ENCODE assay signal across 2 cellular contexts in genomic region chr1:43067856-43068751, GRCh38.
TF ChIP-seq lines count a peak whose summit lies in the region.

No MANE protein-coding gene starts in this region.

TF ChIP-seq in SK-N-SH, 30 proteins besides CTCF, POLR2A, EP300 and RAD21 (continued from another document):
- TF ChIP-seq REST (IDR thresholded peaks at IDR 0.05; ENCODE audit: low read depth, low read length), result no peak
- no peak for TF ChIP-seq GABPA (IDR thresholded peaks at IDR 0.05; ENCODE audit: low read depth)
- TF ChIP-seq FOXM1 (IDR thresholded peaks at IDR 0.05; ENCODE audit: low read depth), result no peak
- TF ChIP-seq RXRA (IDR thresholded peaks at IDR 0.05; ENCODE audit: borderline replicate concordance, low read depth), result no peak
- no peak for TF ChIP-seq EZH2phosphoT487 (IDR thresholded peaks at IDR 0.05; ENCODE audit: borderline replicate concordance, low read depth)
- TF ChIP-seq MEF2A (IDR thresholded peaks at IDR 0.05; ENCODE audit: borderline replicate concordance, low read depth), result no peak
- TF ChIP-seq MAX (IDR thresholded peaks at IDR 0.05; ENCODE audit: low read depth), result no peak
- TF ChIP-seq USF1 (IDR thresholded peaks at IDR 0.05; ENCODE audit: borderline replicate concordance, low read depth), result no peak
- no peak for TF ChIP-seq TCF12 (IDR thresholded peaks at IDR 0.05)
- no peak for TF ChIP-seq USF2 (IDR thresholded peaks at IDR 0.05; ENCODE audit: borderline replicate concordance, low read depth, low read length)
- no peak for TF ChIP-seq NRF1 (IDR thresholded peaks at IDR 0.05; ENCODE audit: low read depth, low read length)
- no peak for TF ChIP-seq ZBTB33 (IDR thresholded peaks at IDR 0.05; ENCODE audit: borderline replicate concordance, low read depth)
- TF ChIP-seq SIN3A (IDR thresholded peaks at IDR 0.05; ENCODE audit: borderline replicate concordance, low read depth, low read length), result no peak

TF ChIP-seq in SK-N-SH treated with all-trans-retinoic acid at 6 μM for 48 hours, 23 proteins besides CTCF, POLR2A, EP300 and RAD21 (continued from another document):
- TF ChIP-seq PPARA (CRISPR knock-in tag; IDR thresholded peaks at IDR 0.05; ENCODE audit: borderline replicate concordance), result no peak
- no peak for TF ChIP-seq OSR1 (CRISPR knock-in tag; IDR thresholded peaks at IDR 0.05)
- no peak for TF ChIP-seq RARB (CRISPR knock-in tag; IDR thresholded peaks at IDR 0.05)
- TF ChIP-seq CSRNP3 (CRISPR knock-in tag; IDR thresholded peaks at IDR 0.05), result no peak
- TF ChIP-seq ZC3H10 (CRISPR knock-in tag; IDR thresholded peaks at IDR 0.05), result no peak
- no peak for TF ChIP-seq CSDC2 (CRISPR knock-in tag; IDR thresholded peaks at IDR 0.05)
- no peak for TF ChIP-seq GLIS3 (CRISPR knock-in tag; IDR thresholded peaks at IDR 0.05)
- no peak for TF ChIP-seq CREB5 (CRISPR knock-in tag; IDR thresholded peaks at IDR 0.05; ENCODE audit: low read depth)
- no peak for TF ChIP-seq ESRRG (CRISPR knock-in tag; IDR thresholded peaks at IDR 0.05)
- no peak for TF ChIP-seq ARNTL (CRISPR knock-in tag; IDR thresholded peaks at IDR 0.05; ENCODE audit: borderline replicate concordance, low read depth)
- no peak for TF ChIP-seq ZNF565 (CRISPR knock-in tag; conservative IDR thresholded peaks at IDR 0.05; ENCODE audit: low read depth)
